In the genomic region with DNA sequence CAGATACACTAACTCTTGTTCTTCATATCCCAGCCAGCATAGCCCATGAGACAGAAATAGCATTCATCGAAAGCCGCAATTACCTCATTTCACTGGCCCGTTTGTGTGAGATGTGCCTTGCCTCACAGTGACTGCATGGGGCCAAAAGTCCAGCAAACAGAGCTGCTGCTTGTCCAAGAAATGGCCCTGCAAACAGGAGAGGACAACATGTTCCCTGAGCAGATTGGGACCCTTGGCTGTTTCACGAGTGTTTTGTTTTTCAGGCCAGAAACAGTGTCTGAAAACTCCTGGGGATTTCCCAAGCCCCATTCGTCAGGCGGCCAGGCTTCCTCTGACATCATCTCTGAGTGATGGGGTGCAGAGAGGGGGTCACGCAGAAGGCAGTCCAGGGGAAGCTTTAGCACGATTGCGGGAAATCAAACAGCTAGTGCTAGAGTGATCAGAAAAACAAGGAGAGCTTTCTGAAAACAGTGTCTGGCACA, we compare ENCODE assay signal across 8 cellular contexts.
DNase-seq lines count a peak whose midpoint lies in the region; ATAC-seq and TF ChIP-seq lines count a peak whose summit lies in the region.

No MANE protein-coding gene starts in this region.

- peak overlapping the region; percentile 93 for H2BK20ac ChIP-seq in IMR-90 (ENCODE audit: low read depth, low read length)

- no peaks in the 10 kb centered on the region for H3K9me3 ChIP-seq in IMR-90 (ENCODE audit: control insufficient read depth, insufficient read depth, low read length)
- H3K9me3 ChIP-seq in esophagus muscularis mucosa, result no peaks in the 10 kb centered on the region
- no peaks in the 10 kb centered on the region for H3K9me3 ChIP-seq in lower lobe of right lung

- peak overlapping the region; percentile 79 for H2AFZ ChIP-seq in IMR-90 (replicated peaks; ENCODE audit: low read length, poor library complexity)

- CTCF ChIA-PET in IMR-90 (lab: Yijun Ruan, JAX), result no interaction called here

- no peaks in the 10 kb centered on the region for H3K36me3 Mint-ChIP-seq in activated T-helper 2 cell treated with anti-CD3 and anti-CD28 coated beads, Interferon-gamma antibody, Interleukin-2, Interleukin-4, amounts not matched to agents 10 μg/mL and 5 μg/mL and 100 μg/mL, durations not matched to agents 14 hours and 24 hours and 36 hours (ENCODE audit: low read depth)

- TF ChIP-seq CTCF in IMR-90 (conservative IDR thresholded peaks at IDR 0.05; ENCODE audit: low read depth, low read length) (no peak), esophagus muscularis mucosa (IDR thresholded peaks at IDR 0.05) (no peak), lower lobe of right lung (IDR thresholded peaks at IDR 0.05) (no peak)

- no peaks in the 10 kb centered on the region for H3K36me3 ChIP-seq in IMR-90 (ENCODE audit: control insufficient read depth, insufficient read depth, low read length)
- H3K36me3 ChIP-seq in esophagus muscularis mucosa, result no peaks in the 10 kb centered on the region
- H3K36me3 ChIP-seq in lower lobe of right lung, result no peaks in the 10 kb centered on the region

- peak overlapping the region; percentile 69; the same call in 2 of the 3 replicates for H2BK15ac ChIP-seq in IMR-90 (ENCODE audit: low read depth, low read length)

- no peaks in the 10 kb centered on the region for H4K20me1 ChIP-seq in IMR-90 (ENCODE audit: insufficient read depth, low read length)

- TF ChIP-seq POLR2A in IMR-90 (IDR thresholded peaks at IDR 0.05; ENCODE audit: low read depth, low read length) (peak; percentile 44), esophagus muscularis mucosa (IDR thresholded peaks at IDR 0.05; ENCODE audit: low read depth) (no peak)

- H2AK9ac ChIP-seq in IMR-90 (replicated peaks; ENCODE audit: low read depth, low read length, poor library complexity), result no peak overlapping the region

- dilution Hi-C loops in IMR-90 (cut with HindIII; ENCODE audit: low sequenced_read_pairs, unreplicated experiment), result no loop called here

- H2AK5ac ChIP-seq in IMR-90 (ENCODE audit: low read depth, low read length), result peak overlapping the region; percentile 72

- ATAC-seq in IMR-90 (ENCODE audit: low read depth) (peak; percentile 75), lower lobe of right lung (peak; percentile 80 to 86), HG02642 (IDR thresholded peaks at IDR 0.05; ENCODE audit: poor library complexity, unreplicated experiment) (no peak)

- peak; percentile 35; the same call in 1 of the 2 replicates for TF ChIP-seq RAD21 in IMR-90 (IDR thresholded peaks at IDR 0.05; ENCODE audit: low read length)

- H3K4me3 Mint-ChIP-seq in activated T-helper 2 cell treated with anti-CD3 and anti-CD28 coated beads, Interferon-gamma antibody, Interleukin-2, Interleukin-4, amounts not matched to agents 10 μg/mL and 5 μg/mL and 100 μg/mL, durations not matched to agents 14 hours and 24 hours and 36 hours (ENCODE audit: low read depth), result no peak overlapping the region

- H3K27ac ChIP-seq in IMR-90 (ENCODE audit: insufficient read depth, low read length) (peak overlapping the region; percentile 86), esophagus muscularis mucosa (replicated peaks in 1 of 4) (peak overlapping the region; percentile 52 to 76 (median 66)), lower lobe of right lung (no peak overlapping the region), substantia nigra (ENCODE audit: low read depth, low read length, poor library complexity, severe bottlenecking) (peak overlapping the region; percentile 55)

- H3K14ac ChIP-seq in IMR-90 (replicated peaks; ENCODE audit: low read depth, low read length), result peak overlapping the region; percentile 86

- no peaks in the 10 kb centered on the region; a peak in 2 of 4 replicates for H3K79me1 ChIP-seq in IMR-90 (ENCODE audit: low read depth in 1 of 2, low read length in 2 of 2)

- peak overlapping the region; percentile 26; the same call in 1 of the 2 replicates for H3K9ac ChIP-seq in IMR-90 (ENCODE audit: low read depth, low read length)

- H3K4me1 ChIP-seq in IMR-90 (ENCODE audit: control insufficient read depth, insufficient read depth, low read length) (peaks cover 12% of the 10 kb centered on the region), esophagus muscularis mucosa (peaks cover 0 to 13% (median 0%) of the 10 kb centered on the region in 4 donors), lower lobe of right lung (no peaks in the 10 kb centered on the region)

- WGBS in IMR-90 (ENCODE audit: extremely low coverage in 2 of 2, insufficient read length in 1 of 2), 2 experiments, result 19% methylated on average over 4 of the region's 9 CpGs; no CpG with 5 or more reads in 1 of the 2 experiments
- WGBS in esophagus muscularis mucosa, result 47% methylated on average over 9 of the region's 9 CpGs

- H2BK5ac ChIP-seq in IMR-90 (ENCODE audit: low read depth, low read length, poor library complexity, severe bottlenecking), result peak overlapping the region; percentile 78

- H3K4me3 ChIP-seq in IMR-90 (ENCODE audit: insufficient read depth, low read depth, low read length), result no peak overlapping the region
- no peak overlapping the region for H3K4me3 ChIP-seq in esophagus muscularis mucosa
- no peak overlapping the region for H3K4me3 ChIP-seq in lower lobe of right lung

- intact Hi-C loops in IMR-90 (cut with micrococcal nuclease), result loop anchor here (1.0 to 5.0 kb wide), 4 partner anchors 23 to 53 kb away; no protein-coding TSS in a partner anchor
- intact Hi-C loops in esophagus muscularis mucosa (cut with DNase I), result no loop called here
- intact Hi-C loops in lower lobe of right lung (cut with DNase I), result no loop called here
- intact Hi-C loops in activated T-helper 2 cell treated with anti-CD3 and anti-CD28 coated beads, Interferon-gamma antibody, Interleukin-2, Interleukin-4, amounts not matched to agents 10 μg/mL and 5 μg/mL and 100 μg/mL, durations not matched to agents 14 hours and 24 hours and 36 hours (cut with micrococcal nuclease), result no loop called here

- in situ Hi-C loops in IMR-90 (cut with MboI; ENCODE audit: low sequenced_read_pairs), result no loop called here

- H3K27me3 ChIP-seq in IMR-90 (ENCODE audit: control insufficient read depth, insufficient read depth, low read length), result no peaks in the 10 kb centered on the region
- H3K27me3 ChIP-seq in esophagus muscularis mucosa, result no peaks in the 10 kb centered on the region
- H3K27me3 ChIP-seq in lower lobe of right lung (ENCODE audit: low read depth), result no peaks in the 10 kb centered on the region

- no peak overlapping the region for H3K27ac Mint-ChIP-seq in activated T-helper 2 cell treated with anti-CD3 and anti-CD28 coated beads, Interferon-gamma antibody, Interleukin-2, Interleukin-4, amounts not matched to agents 10 μg/mL and 5 μg/mL and 100 μg/mL, durations not matched to agents 14 hours and 24 hours and 36 hours

- H3K4ac ChIP-seq in IMR-90 (ENCODE audit: low read depth, low read length), result peak overlapping the region; percentile 94

- BruUV-seq in IMR-90 (replicated peaks; lab: Mats Ljungman, UMichigan), result no TSS peak

- no peaks in the 10 kb centered on the region for H3K4me1 Mint-ChIP-seq in activated T-helper 2 cell treated with anti-CD3 and anti-CD28 coated beads, Interferon-gamma antibody, Interleukin-2, Interleukin-4, amounts not matched to agents 10 μg/mL and 5 μg/mL and 100 μg/mL, durations not matched to agents 14 hours and 24 hours and 36 hours (ENCODE audit: low read depth)

- H3K23ac ChIP-seq in IMR-90 (ENCODE audit: low read depth, low read length), result peak overlapping the region; percentile 85

- H3K4me2 ChIP-seq in IMR-90 (ENCODE audit: low read depth, low read length), result peak overlapping the region; percentile 38

- no peaks in the 10 kb centered on the region for H3K27me3 Mint-ChIP-seq in activated T-helper 2 cell treated with anti-CD3 and anti-CD28 coated beads, Interferon-gamma antibody, Interleukin-2, Interleukin-4, amounts not matched to agents 10 μg/mL and 5 μg/mL and 100 μg/mL, durations not matched to agents 14 hours and 24 hours and 36 hours (ENCODE audit: low read depth)

- peak overlapping the region; percentile 50 for H3K18ac ChIP-seq in IMR-90 (ENCODE audit: low read depth, low read length)

- peak; percentile 68 for TF ChIP-seq EP300 in esophagus muscularis mucosa (IDR thresholded peaks at IDR 0.05)

- peaks cover 3% of the 10 kb centered on the region for H3K9me1 ChIP-seq in IMR-90 (ENCODE audit: insufficient read depth, low read length)

- peak overlapping the region; percentile 98 for H2BK120ac ChIP-seq in IMR-90 (ENCODE audit: low read depth, low read length)

- H3K9me3 Mint-ChIP-seq in activated T-helper 2 cell treated with anti-CD3 and anti-CD28 coated beads, Interferon-gamma antibody, Interleukin-2, Interleukin-4, amounts not matched to agents 10 μg/mL and 5 μg/mL and 100 μg/mL, durations not matched to agents 14 hours and 24 hours and 36 hours, result no peaks in the 10 kb centered on the region

- POLR2A ChIA-PET in IMR-90 (lab: Charles Lee; ENCODE audit: unreplicated experiment), result no interaction called here

- peak overlapping the region; percentile 76 for H3K56ac ChIP-seq in IMR-90 (ENCODE audit: extremely low read depth, insufficient read depth, low read length)

- H4K91ac ChIP-seq in IMR-90 (ENCODE audit: insufficient read depth, low read depth, low read length), result peak overlapping the region; percentile 92

- peak overlapping the region; percentile 47 for H4K5ac ChIP-seq in IMR-90 (ENCODE audit: low read depth, low read length)

- peak overlapping the region; percentile 55 to 59 for H4K8ac ChIP-seq in IMR-90 (ENCODE audit: low read depth in 2 of 2, low read length in 2 of 2)

- DNase-seq in IMR-90 (peak; percentile 99), esophagus muscularis mucosa (ENCODE audit: extremely low spot score) (peak; percentile 93), lower lobe of right lung (no peak), substantia nigra (lab: John Stamatoyannopoulos, UW) (peak in 45 of 49 donors; percentile 1 to 83 (median 41)), NCI-H524 treated with DMSO at 0.1 percent for 48 hours (lab: John Stamatoyannopoulos, UW) (no peak)
- no peak for DNase-seq in activated CD8-positive, alpha-beta memory T cell treated with anti-CD3 and anti-CD28 coated beads for 24 hours
- DNase-seq in activated T-helper 2 cell treated with anti-CD3 and anti-CD28 coated beads, Interferon-gamma antibody, Interleukin-2, Interleukin-4, amounts not matched to agents 10 μg/mL and 5 μg/mL and 100 μg/mL, durations not matched to agents 14 hours and 24 hours and 36 hours (ENCODE audit: low spot score), result no peak

TF ChIP-seq in IMR-90, 13 proteins besides CTCF, POLR2A, EP300 and RAD21 (continues in another document):
- TF ChIP-seq FOS (IDR thresholded peaks at IDR 0.05; ENCODE audit: low read depth, low read length) (peak; percentile 59), MAZ (IDR thresholded peaks at IDR 0.05; ENCODE audit: borderline replicate concordance, low read depth, low read length) (peak; percentile 66), BHLHE40 (IDR thresholded peaks at IDR 0.05; ENCODE audit: low read depth, low read length) (peak; percentile 60; the same call in 1 of the 2 replicates), RFX5 (IDR thresholded peaks at IDR 0.05; ENCODE audit: low read depth, low read length) (no peak), NFE2L2 (IDR thresholded peaks at IDR 0.05; ENCODE audit: low read depth, low read length) (peak; percentile 55; the same call in 1 of the 2 replicates), MAFK (IDR thresholded peaks at IDR 0.05; ENCODE audit: low read depth, low read length) (no peak), MXI1 (IDR thresholded peaks at IDR 0.05; ENCODE audit: borderline replicate concordance, low read depth, low read length) (no peak), SMC3 (IDR thresholded peaks at IDR 0.05; ENCODE audit: low read depth, low read length) (peak; percentile 24; the same call in 1 of the 2 replicates)

Comparison
In these comparisons a context has a peak if more than half of its experiments do, and no peak if none do; other contexts are left out.
1. DNase-seq: peak in IMR-90 (single experiment), esophagus muscularis mucosa (single experiment) and substantia nigra (45 of 49); none in lower lobe of right lung (single experiment), activated CD8-positive, alpha-beta memory T cell treated with anti-CD3 and anti-CD28 coated beads for 24 hours (single experiment), activated T-helper 2 cell treated with anti-CD3 and anti-CD28 coated beads, Interferon-gamma antibody, Interleukin-2, Interleukin-4, amounts not matched to agents 10 μg/mL and 5 μg/mL and 100 μg/mL, durations not matched to agents 14 hours and 24 hours and 36 hours (single experiment) and NCI-H524 treated with DMSO at 0.1 percent for 48 hours (single experiment).